ENCODE assay signal across 13 cellular contexts in genomic region chr16:1526608-1527555, GRCh38. TPM values are rescaled to one million over a fixed set of nuclear protein-coding genes. Genes with fewer than 3 reads are reported as not detected.
DNase-seq lines count a peak whose midpoint lies in the region; ATAC-seq and TF ChIP-seq lines count a peak whose summit lies in the region.
"Had no signal": no experiment of that assay in that cellular context is flagged by ENCODE, and none has a peak within 500 bp of the region (broad histone marks: within the 10 kb centered on the region; RNA-seq: fewer than 3 reads in every experiment).

No MANE protein-coding gene starts in this region.

- POLR2A ChIA-PET in T-cell (lab: Charles Lee), result no interaction called here

- H3K27me3 ChIP-seq in cardiac muscle cell, result no peaks in the 10 kb centered on the region
- no peaks in the 10 kb centered on the region for H3K27me3 ChIP-seq in left lung
- H3K27me3 ChIP-seq: thyroid gland had no signal

- peak overlapping the region; percentile 90 to 94 for H3K27ac Mint-ChIP-seq in T-cell
- H3K27ac Mint-ChIP-seq in activated naive CD8-positive, alpha-beta T cell treated with anti-CD3 and anti-CD28 coated beads, Interleukin-2, amount 50 U/mL, for 24 hours, result no peak overlapping the region

- CTCF ChIA-PET in T-cell (lab: Charles Lee), result no interaction called here

- peak overlapping the region; percentile 34 to 73 (median 54) for H3K4me3 Mint-ChIP-seq in T-cell
- peak overlapping the region; percentile 63 for H3K4me3 Mint-ChIP-seq in activated naive CD8-positive, alpha-beta T cell treated with anti-CD3 and anti-CD28 coated beads, Interleukin-2, amount 50 U/mL, for 24 hours

- H3K27ac ChIP-seq in cardiac muscle cell (peak overlapping the region; percentile 71), left lung (peak overlapping the region in 1 of 2 donors; percentile 33)
- H3K27ac ChIP-seq: SJCRH30, thyroid gland had no signal

- TF ChIP-seq CTCF in cardiac muscle cell (IDR thresholded peaks at IDR 0.05; ENCODE audit: low read depth, low read length) (no peak), left lung (IDR thresholded peaks at IDR 0.05) (no peak)

- no peaks in the 10 kb centered on the region for H3K4me1 ChIP-seq in cardiac muscle cell (ENCODE audit: low read depth)
- peaks cover 14 to 30% of the 10 kb centered on the region in 2 donors for H3K4me1 ChIP-seq in left lung
- H3K4me1 ChIP-seq: SJCRH30 had no signal

- DNase-seq in cardiac muscle cell (ENCODE audit: low read depth in 1 of 2, low spot score in 1 of 2), result no peak
- no peak for DNase-seq in Right ventricle myocardium superior
- DNase-seq in T-cell, result peak in 13 of 34 experiments; percentile 11 to 50 (median 32)
- no peak for DNase-seq in activated naive CD8-positive, alpha-beta T cell treated with anti-CD3 and anti-CD28 coated beads, Interleukin-2, amount 50 U/mL, for 24 hours
- no peak for DNase-seq in stimulated activated naive CD8-positive, alpha-beta T cell treated with anti-CD3 and anti-CD28 coated beads, Interleukin-15, Interleukin-2, amounts not matched to agents 100 U/mL and 50 U/mL, for 24 hours
- DNase-seq in left lung, result no peak
- DNase-seq: foreskin melanocyte, nucleus accumbens, SJCRH30 had no signal

- H3K4me3 ChIP-seq in cardiac muscle cell, result no peak overlapping the region
- no peak overlapping the region for H3K4me3 ChIP-seq in left lung
- H3K4me3 ChIP-seq: SJCRH30, skin epidermis, thyroid gland had no signal

- H3K9me3 Mint-ChIP-seq in T-cell, result no peaks in the 10 kb centered on the region
- H3K9me3 Mint-ChIP-seq in activated naive CD8-positive, alpha-beta T cell treated with anti-CD3 and anti-CD28 coated beads, Interleukin-2, amount 50 U/mL, for 24 hours, result no peaks in the 10 kb centered on the region

- intact Hi-C loops in Right ventricle myocardium superior (cut with DNase I), result no loop called here
- intact Hi-C loops in left lung (cut with DNase I), result no loop called here

- H3K9me3 ChIP-seq in cardiac muscle cell (ENCODE audit: low read depth) (no peaks in the 10 kb centered on the region), left lung (no peaks in the 10 kb centered on the region)
- H3K9me3 ChIP-seq: SJCRH30, thyroid gland had no signal

- H3K4me1 Mint-ChIP-seq in T-cell, result peaks cover 32 to 44% (median 40%) of the 10 kb centered on the region in 3 donors
- peaks cover 9% of the 10 kb centered on the region for H3K4me1 Mint-ChIP-seq in activated naive CD8-positive, alpha-beta T cell treated with anti-CD3 and anti-CD28 coated beads, Interleukin-2, amount 50 U/mL, for 24 hours

- H3K36me3 ChIP-seq in cardiac muscle cell (no peaks in the 10 kb centered on the region), left lung (peaks cover 0 to 19% of the 10 kb centered on the region in 2 donors)
- H3K36me3 ChIP-seq: SJCRH30 had no signal

- ATAC-seq in Right ventricle myocardium superior (ENCODE audit: poor library complexity), result no peak
- peak; percentile 71 to 81 (median 77) for ATAC-seq in T-cell (replicated peaks in 1 of 4)
- ATAC-seq in activated naive CD8-positive, alpha-beta T cell treated with anti-CD3 and anti-CD28 coated beads, Interleukin-2, amount 50 U/mL, for 24 hours, result peak; percentile 31
- peak; percentile 5 for ATAC-seq in stimulated activated naive CD8-positive, alpha-beta T cell treated with anti-CD3 and anti-CD28 coated beads, Interleukin-15, Interleukin-2, amounts not matched to agents 100 U/mL and 50 U/mL, for 24 hours
- ATAC-seq in GM19023 (IDR thresholded peaks at IDR 0.05; ENCODE audit: unreplicated experiment), result no peak
- no peak for ATAC-seq in HG02885 (IDR thresholded peaks at IDR 0.05; ENCODE audit: poor library complexity, unreplicated experiment)
- ATAC-seq in left lung, result no peak

- H3K36me3 Mint-ChIP-seq in T-cell, result no peaks in the 10 kb centered on the region
- no peaks in the 10 kb centered on the region for H3K36me3 Mint-ChIP-seq in activated naive CD8-positive, alpha-beta T cell treated with anti-CD3 and anti-CD28 coated beads, Interleukin-2, amount 50 U/mL, for 24 hours (ENCODE audit: low read depth)

- no peaks in the 10 kb centered on the region for H3K27me3 Mint-ChIP-seq in T-cell
- H3K27me3 Mint-ChIP-seq in activated naive CD8-positive, alpha-beta T cell treated with anti-CD3 and anti-CD28 coated beads, Interleukin-2, amount 50 U/mL, for 24 hours, result no peaks in the 10 kb centered on the region

RNA-seq across cellular contexts. Expression of gene TMEM204, which starts 6.6 kb away (rescaled TPM):
- total RNA-seq in cardiac muscle cell, result 0.39 and 0.83 TPM in 2 replicates
- polyA plus RNA-seq in cardiac muscle cell, result 0.44 and 1.6 TPM in 2 replicates
- 28.9 TPM for total RNA-seq in Right ventricle myocardium superior
- total RNA-seq in T-cell, result 100 to 1,000 TPM in 3 of 5 donors, 10 to 100 TPM in 2; 33.1 to 158 (median 115) TPM
- total RNA-seq in left lung, result 10 to 100 TPM; 26.6 to 28.7 TPM

RNA-seq across cellular contexts. Expression of gene TELO2, which starts 33.7 kb away (rescaled TPM):
- total RNA-seq in cardiac muscle cell (48.2 and 51.6 TPM in 2 replicates), Right ventricle myocardium superior (18.8 TPM), T-cell (10 to 100 TPM; 36.0 to 73.0 (median 56.1) TPM), left lung (10 to 100 TPM; 34.9 to 38.6 TPM)
- polyA plus RNA-seq in cardiac muscle cell, result 50.7 and 58.7 TPM in 2 replicates

RNA-seq across cellular contexts. Expression of gene PTX4, which starts 38.1 kb away (rescaled TPM):
- total RNA-seq in cardiac muscle cell (0.30 and 0.49 TPM in 2 replicates), Right ventricle myocardium superior (0.16 TPM), T-cell (under 1 TPM in 1 of 5 donors, not detected in 4; 0.26 TPM), left lung (not detected)
- polyA plus RNA-seq in cardiac muscle cell, result not detected in 2 replicates
- total RNA-seq: SJCRH30, thyroid gland had no signal

RNA-seq across cellular contexts. Expression of gene CLCN7, which starts 52.1 kb away (rescaled TPM):
- 50.1 and 86.2 TPM in 2 replicates for total RNA-seq in cardiac muscle cell
- 47.0 and 57.6 TPM in 2 replicates for polyA plus RNA-seq in cardiac muscle cell
- total RNA-seq in Right ventricle myocardium superior, result 45.0 TPM
- 100 to 1,000 TPM in 3 of 5 donors, 10 to 100 TPM in 2; 77.1 to 141 (median 114) TPM for total RNA-seq in T-cell
- total RNA-seq in left lung, result 100 to 1,000 TPM; 110 to 130 TPM

Comparison
In these comparisons a context has a peak if more than half of its experiments do, and no peak if none do; other contexts are left out.
1. RNA of gene TMEM204, which starts 6.6 kb away (total RNA-seq): 33.1 to 158 TPM in T-cell, 28.9 TPM in Right ventricle myocardium superior (single experiment) and 26.6 to 28.7 TPM in left lung; 0.39 to 0.83 TPM in cardiac muscle cell; every median in the first group is over 10 times any median in the second.
2. ATAC-seq: peak in T-cell (4 of 4), activated naive CD8-positive, alpha-beta T cell treated with anti-CD3 and anti-CD28 coated beads, Interleukin-2, amount 50 U/mL, for 24 hours (single experiment) and stimulated activated naive CD8-positive, alpha-beta T cell treated with anti-CD3 and anti-CD28 coated beads, Interleukin-15, Interleukin-2, amounts not matched to agents 100 U/mL and 50 U/mL, for 24 hours (single experiment); none in Right ventricle myocardium superior (single experiment), GM19023 (single experiment), HG02885 (single experiment) and left lung (single experiment).